8 cellular contexts compared by ENCODE assay signal in genomic region chr2:136420346-136420745, GRCh38.
"Had no signal": no experiment of that assay in that cellular context is flagged by ENCODE, and none has a peak within 500 bp of the region (broad histone marks: within the 10 kb centered on the region; RNA-seq: fewer than 3 reads in every experiment).

No MANE protein-coding gene starts in this region.

- DNase-seq: GM23248, GOT3, H7, H9, HCEC 1CT, HFFc6 had no signal

- H3K4me1 ChIP-seq: HAP-1 had no signal

- H3K4me3 ChIP-seq: GM23248, GM23338, HAP-1 had no signal

- H3K9me3 ChIP-seq: HAP-1 had no signal

- H3K27ac ChIP-seq: GM23248 had no signal

- H3K36me3 ChIP-seq: HAP-1 had no signal
